ENCODE assay signal across 31 cellular contexts in the genomic region with DNA sequence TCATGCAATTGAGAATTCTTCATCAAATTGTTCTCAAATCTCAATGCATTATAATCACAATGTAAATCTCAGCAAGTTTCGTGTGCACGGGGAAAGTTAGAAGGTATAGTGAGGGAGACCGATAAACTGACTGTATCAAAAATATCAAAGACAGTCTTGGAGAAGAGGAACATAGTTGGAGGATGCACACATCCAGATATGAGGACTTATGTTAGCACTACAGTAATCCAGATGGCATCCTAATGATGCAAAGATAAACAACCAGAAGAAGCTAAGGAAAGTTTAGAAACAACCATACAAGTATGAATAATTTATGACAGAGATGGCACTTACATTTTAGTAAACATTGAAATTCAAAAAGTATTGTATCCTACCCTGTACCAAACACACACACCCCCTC.
"Had no signal": no experiment of that assay in that cellular context is flagged by ENCODE, and none has a peak within 500 bp of the region (broad histone marks: within the 10 kb centered on the region; RNA-seq: fewer than 3 reads in every experiment).

No MANE protein-coding gene starts in this region.

- H3K9me3 Mint-ChIP-seq: activated B cell treated with CpG ODN at 0.5 μM for 24 hours; activated naive CD4-positive, alpha-beta T cell treated with anti-CD3 and anti-CD28 coated beads, Interleukin-2, amount 50 U/mL, for 24 hours; activated naive CD8-positive, alpha-beta T cell treated with anti-CD3 and anti-CD28 coated beads, Interleukin-2, amount 10 ng/mL, durations not matched to agents 7 days and 5 days; activated T-cell treated with anti-CD3 and anti-CD28 coated beads, Interleukin-2, amount 50 U/mL, for 24 hours had no signal

- H3K27me3 ChIP-seq: body of pancreas, Peyer's patch had no signal

- H3K27ac Mint-ChIP-seq: activated B cell treated with CpG ODN at 0.5 μM for 24 hours; activated CD4-positive, alpha-beta memory T cell treated with anti-CD3 and anti-CD28 coated beads, Interleukin-2, amount 10 ng/mL, durations not matched to agents 7 days and 5 days; activated naive CD4-positive, alpha-beta T cell treated with anti-CD3 and anti-CD28 coated beads, Interleukin-2, amount 50 U/mL, for 24 hours; activated naive CD8-positive, alpha-beta T cell treated with anti-CD3 and anti-CD28 coated beads, Interleukin-2, amount 10 ng/mL, durations not matched to agents 7 days and 5 days; activated T-cell treated with anti-CD3 and anti-CD28 coated beads, Interleukin-2, amount 50 U/mL, for 24 hours; activated T-helper 2 cell treated with anti-CD3 and anti-CD28 coated beads, Interferon-gamma antibody, Interleukin-2, Interleukin-4, amounts not matched to agents 10 μg/mL and 5 μg/mL and 100 μg/mL, durations not matched to agents 14 hours and 24 hours and 36 hours had no signal

- H3K27ac ChIP-seq: body of pancreas, Peyer's patch, RWPE1, VCaP had no signal

- H3K4me3 ChIP-seq: body of pancreas, Peyer's patch had no signal

- H3K4me1 ChIP-seq: body of pancreas, Peyer's patch had no signal

- H3K36me3 ChIP-seq: Peyer's patch had no signal

- H3K4me3 Mint-ChIP-seq: activated B cell treated with CpG ODN at 0.5 μM for 24 hours; activated CD4-positive, alpha-beta memory T cell treated with anti-CD3 and anti-CD28 coated beads, Interleukin-2, amount 10 ng/mL, durations not matched to agents 7 days and 5 days; activated naive CD4-positive, alpha-beta T cell treated with anti-CD3 and anti-CD28 coated beads, Interleukin-2, amount 50 U/mL, for 24 hours; activated naive CD8-positive, alpha-beta T cell treated with anti-CD3 and anti-CD28 coated beads, Interleukin-2, amount 10 ng/mL, durations not matched to agents 7 days and 5 days; activated T-cell treated with anti-CD3 and anti-CD28 coated beads, Interleukin-2, amount 50 U/mL, for 24 hours had no signal

- ATAC-seq: body of pancreas, Right ventricle myocardium inferior, SK-N-SH treated with all-trans-retinoic acid at 6 μM for 48 hours had no signal

- DNase-seq: activated B cell treated with CpG ODN at 0.5 μM for 24 hours; activated CD4-positive, alpha-beta memory T cell treated with anti-CD3 and anti-CD28 coated beads, Interleukin-2, amount 10 ng/mL, durations not matched to agents 7 days and 5 days; activated CD4-positive, alpha-beta T cell treated with anti-CD3 and anti-CD28 coated beads for 4 hours; activated CD4-positive, alpha-beta T cell treated with anti-CD3 and anti-CD28 coated beads, Interleukin-2, amount 50 U/mL, for 1 hour; activated CD4-positive, CD25-positive, alpha-beta regulatory T cell treated with anti-CD3 and anti-CD28 coated beads, Interleukin-2, amount 50 U/mL, for 72 hours; activated gamma-delta T cell; activated naive CD4-positive, alpha-beta T cell treated with Interleukin-2 at 50 U/mL for 16 hours; activated naive CD8-positive, alpha-beta T cell treated with anti-CD3 and anti-CD28 coated beads, Interleukin-2, amount 10 ng/mL, durations not matched to agents 7 days and 5 days; activated T-cell treated with anti-CD3 and anti-CD28 coated beads, Interleukin-2, amount 50 U/mL, for 24 hours; body of pancreas; central memory CD4-positive, alpha-beta T cell; Karpas-422; KBM-7; NCI-H1105; NCI-H1417 treated with DMSO at 0.1 percent for 48 hours; NCI-H1930; NCI-H2081 treated with DMSO at 0.1 percent for 48 hours; NCI-H345; NCI-H524 treated with DMSO at 0.1 percent for 48 hours; Peyer's patch; SIG-M5; SW 1271; T-helper 1 cell; T-helper 2 cell; T-helper 9 cell had no signal

- H3K4me1 Mint-ChIP-seq: activated B cell treated with CpG ODN at 0.5 μM for 24 hours; activated CD4-positive, alpha-beta memory T cell treated with anti-CD3 and anti-CD28 coated beads, Interleukin-2, amount 10 ng/mL, durations not matched to agents 7 days and 5 days; activated naive CD4-positive, alpha-beta T cell treated with anti-CD3 and anti-CD28 coated beads, Interleukin-2, amount 50 U/mL, for 24 hours; activated naive CD8-positive, alpha-beta T cell treated with anti-CD3 and anti-CD28 coated beads, Interleukin-2, amount 10 ng/mL, durations not matched to agents 7 days and 5 days had no signal

- H3K9me3 ChIP-seq: body of pancreas, Peyer's patch had no signal

- H3K36me3 Mint-ChIP-seq: activated naive CD4-positive, alpha-beta T cell treated with anti-CD3 and anti-CD28 coated beads, Interleukin-2, amount 50 U/mL, for 24 hours; activated naive CD8-positive, alpha-beta T cell treated with anti-CD3 and anti-CD28 coated beads, Interleukin-2, amount 10 ng/mL, durations not matched to agents 7 days and 5 days had no signal

- H3K27me3 Mint-ChIP-seq: activated B cell treated with CpG ODN at 0.5 μM for 24 hours; activated CD4-positive, alpha-beta memory T cell treated with anti-CD3 and anti-CD28 coated beads, Interleukin-2, amount 10 ng/mL, durations not matched to agents 7 days and 5 days; activated naive CD4-positive, alpha-beta T cell treated with anti-CD3 and anti-CD28 coated beads, Interleukin-2, amount 50 U/mL, for 24 hours; activated naive CD8-positive, alpha-beta T cell treated with anti-CD3 and anti-CD28 coated beads, Interleukin-2, amount 10 ng/mL, durations not matched to agents 7 days and 5 days; activated T-cell treated with anti-CD3 and anti-CD28 coated beads, Interleukin-2, amount 50 U/mL, for 24 hours had no signal
